Comparison of ENCODE assay signal across 19 cellular contexts in the genomic region with DNA sequence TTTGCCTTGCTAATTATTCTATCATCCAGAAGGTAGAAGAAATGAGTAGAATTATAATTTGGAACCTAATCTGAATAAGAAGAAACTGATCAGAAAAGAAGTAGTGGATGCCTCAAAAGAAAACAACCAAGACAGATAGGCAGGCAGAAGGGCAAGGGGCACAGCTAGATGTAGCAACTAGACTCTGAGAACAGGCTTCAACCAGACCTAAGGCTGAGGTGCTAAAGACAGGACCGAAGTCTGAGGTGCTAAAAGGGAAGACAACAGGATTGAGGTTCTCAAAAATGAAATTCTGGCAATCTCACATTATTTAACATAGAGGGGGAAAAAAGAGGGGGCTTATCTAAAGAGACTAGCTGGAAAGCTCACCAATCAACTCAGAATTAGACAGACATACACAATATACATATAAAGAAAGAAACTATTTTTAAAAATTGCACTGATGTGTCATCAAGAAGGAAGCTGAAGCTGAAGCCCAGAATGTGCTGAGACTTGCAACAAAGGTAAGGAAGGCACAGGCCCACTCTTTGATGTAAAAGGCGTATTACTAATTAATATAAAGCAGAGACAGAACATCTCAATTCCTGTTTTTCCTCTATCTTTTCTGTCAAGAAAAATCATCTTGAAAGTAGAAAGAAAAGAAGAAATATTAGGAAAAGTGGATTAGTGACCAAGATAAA. TPM values are rescaled to one million over a fixed set of nuclear protein-coding genes. Genes with fewer than 3 reads are reported as not detected.
DNase-seq lines count a peak whose midpoint lies in the region; ATAC-seq and TF ChIP-seq lines count a peak whose summit lies in the region.
"Had no signal": no experiment of that assay in that cellular context is flagged by ENCODE, and none has a peak within 500 bp of the region (broad histone marks: within the 10 kb centered on the region; RNA-seq: fewer than 3 reads in every experiment).

No MANE protein-coding gene starts in this region.

- H2AFZ ChIP-seq in hepatocyte = no peak overlapping the region

- H4K20me1 ChIP-seq in hepatocyte (ENCODE audit: insufficient read depth, poor library complexity, severe bottlenecking) = no peaks in the 10 kb centered on the region

- CTCF ChIA-PET in activated CD8-positive, alpha-beta T cell treated with anti-CD3 and anti-CD28 coated beads, Interleukin-2, amount 10 ng/mL, durations not matched to agents 7 days and 5 days (lab: Charles Lee) = no interaction called here

- WGBS in hepatocyte (ENCODE audit: low lambda C conversion rate, missing lambda C conversion rate) = 95% methylated on average over 2 of the region's 2 CpGs

- H3K36me3 ChIP-seq in hepatocyte (replicated peaks; ENCODE audit: insufficient read depth, low read depth) = no peaks in the 10 kb centered on the region
- H3K36me3 ChIP-seq in vagina = no peaks in the 10 kb centered on the region
- H3K36me3 ChIP-seq: ovary had no signal

- H3K79me2 ChIP-seq in hepatocyte = peaks cover 20% of the 10 kb centered on the region

- H3K4me2 ChIP-seq in hepatocyte = no peak overlapping the region

- TF ChIP-seq CTCF in brain (conservative IDR thresholded peaks at IDR 0.05) (no peak), hepatocyte (IDR thresholded peaks at IDR 0.05; ENCODE audit: poor library complexity) (no peak), vagina (IDR thresholded peaks at IDR 0.05) (no peak)

- H3K9me3 ChIP-seq in hepatocyte (ENCODE audit: low read depth) (no peaks in the 10 kb centered on the region), vagina (no peaks in the 10 kb centered on the region)
- H3K9me3 ChIP-seq: ovary, tibial artery had no signal

- peaks cover 16% of the 10 kb centered on the region for H3K4me1 Mint-ChIP-seq in activated naive CD4-positive, alpha-beta T cell treated with anti-CD3 and anti-CD28 coated beads, Interleukin-2, amount 50 U/mL, for 24 hours
- H3K4me1 Mint-ChIP-seq in brain = peaks cover 28% of the 10 kb centered on the region
- peaks cover 13% of the 10 kb centered on the region for H3K4me1 Mint-ChIP-seq in stimulated activated memory B cell treated with anti-CD40 and anti-IgM and Interleukin-4, amounts not matched to agents 10 μg/mL and 1 μg/mL and 100 μg/mL, for 72 hours
- no peaks in the 10 kb centered on the region for H3K4me1 Mint-ChIP-seq in activated CD8-positive, alpha-beta T cell treated with anti-CD3 and anti-CD28 coated beads, Interleukin-2, amount 10 ng/mL, durations not matched to agents 7 days and 5 days (ENCODE audit: low read depth)

- no peak for TF ChIP-seq POLR2A in vagina (IDR thresholded peaks at IDR 0.05)

- POLR2A ChIA-PET in activated CD8-positive, alpha-beta T cell treated with anti-CD3 and anti-CD28 coated beads, Interleukin-2, amount 10 ng/mL, durations not matched to agents 7 days and 5 days (lab: Charles Lee) = interaction anchor here (0.9 kb wide), 1 partner anchor 71 kb away, joined by 4 read pairs; no protein-coding TSS in a partner anchor

- no peak overlapping the region for H3K4me3 Mint-ChIP-seq in activated naive CD4-positive, alpha-beta T cell treated with anti-CD3 and anti-CD28 coated beads, Interleukin-2, amount 50 U/mL, for 24 hours
- H3K4me3 Mint-ChIP-seq in brain = no peak overlapping the region
- H3K4me3 Mint-ChIP-seq in stimulated activated memory B cell treated with anti-CD40 and anti-IgM and Interleukin-4, amounts not matched to agents 10 μg/mL and 1 μg/mL and 100 μg/mL, for 72 hours = no peak overlapping the region
- H3K4me3 Mint-ChIP-seq in activated CD8-positive, alpha-beta T cell treated with anti-CD3 and anti-CD28 coated beads, Interleukin-2, amount 10 ng/mL, durations not matched to agents 7 days and 5 days = no peak overlapping the region

- no peaks in the 10 kb centered on the region for H3K27me3 ChIP-seq in hepatocyte
- H3K27me3 ChIP-seq in vagina = no peaks in the 10 kb centered on the region
- H3K27me3 ChIP-seq: ovary, tibial artery had no signal

- peak overlapping the region; percentile 63 for H3K27ac Mint-ChIP-seq in activated naive CD4-positive, alpha-beta T cell treated with anti-CD3 and anti-CD28 coated beads, Interleukin-2, amount 50 U/mL, for 24 hours
- peak overlapping the region in 1 of 2 donors; percentile 70 for H3K27ac Mint-ChIP-seq in activated naive CD4-positive, alpha-beta T cell treated with anti-CD3 and anti-CD28 coated beads, Interleukin-2, amount 50 U/mL, for 72 hours
- peak overlapping the region in 3 of 5 experiments; percentile 38 to 79 (median 62) for H3K27ac Mint-ChIP-seq in brain
- H3K27ac Mint-ChIP-seq in stimulated activated memory B cell treated with anti-CD40 and anti-IgM and Interleukin-4, amounts not matched to agents 10 μg/mL and 1 μg/mL and 100 μg/mL, for 72 hours = peak overlapping the region; percentile 61
- H3K27ac Mint-ChIP-seq in activated CD8-positive, alpha-beta T cell treated with anti-CD3 and anti-CD28 coated beads, Interleukin-2, amount 10 ng/mL, durations not matched to agents 7 days and 5 days = no peak overlapping the region

- no peaks in the 10 kb centered on the region for H3K9me3 Mint-ChIP-seq in activated naive CD4-positive, alpha-beta T cell treated with anti-CD3 and anti-CD28 coated beads, Interleukin-2, amount 50 U/mL, for 24 hours
- H3K9me3 Mint-ChIP-seq in activated naive CD4-positive, alpha-beta T cell treated with anti-CD3 and anti-CD28 coated beads, Interleukin-2, amount 50 U/mL, for 72 hours = no peaks in the 10 kb centered on the region
- H3K9me3 Mint-ChIP-seq in brain = no peaks in the 10 kb centered on the region
- H3K9me3 Mint-ChIP-seq in stimulated activated memory B cell treated with anti-CD40 and anti-IgM and Interleukin-4, amounts not matched to agents 10 μg/mL and 1 μg/mL and 100 μg/mL, for 72 hours = no peaks in the 10 kb centered on the region
- no peaks in the 10 kb centered on the region for H3K9me3 Mint-ChIP-seq in activated CD8-positive, alpha-beta T cell treated with anti-CD3 and anti-CD28 coated beads, Interleukin-2, amount 10 ng/mL, durations not matched to agents 7 days and 5 days (ENCODE audit: insufficient read depth)

- H3K4me1 ChIP-seq in hepatocyte (ENCODE audit: insufficient read depth) = no peaks in the 10 kb centered on the region
- H3K4me1 ChIP-seq in vagina = no peaks in the 10 kb centered on the region

- H3K27ac ChIP-seq in hepatocyte (peak overlapping the region; percentile 29), vagina (no peak overlapping the region)
- H3K27ac ChIP-seq: C4-2B, ovary, tibial artery had no signal

- H3K9me2 ChIP-seq in hepatocyte (replicated peaks; ENCODE audit: insufficient read depth) = no peaks in the 10 kb centered on the region

- H3K27me3 Mint-ChIP-seq in activated naive CD4-positive, alpha-beta T cell treated with anti-CD3 and anti-CD28 coated beads, Interleukin-2, amount 50 U/mL, for 24 hours = no peaks in the 10 kb centered on the region
- no peaks in the 10 kb centered on the region for H3K27me3 Mint-ChIP-seq in brain
- no peaks in the 10 kb centered on the region for H3K27me3 Mint-ChIP-seq in stimulated activated memory B cell treated with anti-CD40 and anti-IgM and Interleukin-4, amounts not matched to agents 10 μg/mL and 1 μg/mL and 100 μg/mL, for 72 hours
- H3K27me3 Mint-ChIP-seq in activated CD8-positive, alpha-beta T cell treated with anti-CD3 and anti-CD28 coated beads, Interleukin-2, amount 10 ng/mL, durations not matched to agents 7 days and 5 days (ENCODE audit: low read depth) = no peaks in the 10 kb centered on the region

- intact Hi-C loops in vagina (cut with DNase I) = no loop called here

- H3K4me3 ChIP-seq in hepatocyte (no peak overlapping the region), vagina (no peak overlapping the region)
- H3K4me3 ChIP-seq: ovary, skin epidermis, tibial artery had no signal

- no peak for ATAC-seq in activated naive CD4-positive, alpha-beta T cell treated with anti-CD3 and anti-CD28 coated beads, Interleukin-2, amount 50 U/mL, for 72 hours
- no peak for ATAC-seq in stimulated activated memory B cell treated with anti-CD40 and anti-IgM and Interleukin-4, amounts not matched to agents 10 μg/mL and 1 μg/mL and 100 μg/mL, for 72 hours
- no peak for ATAC-seq in activated CD8-positive, alpha-beta T cell treated with anti-CD3 and anti-CD28 coated beads, Interleukin-2, amount 10 ng/mL, durations not matched to agents 7 days and 5 days
- ATAC-seq: Panc1 had no signal

- DNase-seq in activated naive CD4-positive, alpha-beta T cell treated with anti-CD3 and anti-CD28 coated beads, Interleukin-2, amount 50 U/mL, for 72 hours (ENCODE audit: low spot score in 2 of 2) = no peak
- DNase-seq in hepatocyte (ENCODE audit: low spot score) (no peak), vagina (ENCODE audit: extremely low spot score in 2 of 2) (no peak), NCI-H128 (lab: John Stamatoyannopoulos, UW; ENCODE audit: unreplicated experiment) (no peak)
- DNase-seq in activated CD8-positive, alpha-beta T cell treated with anti-CD3 and anti-CD28 coated beads, Interleukin-2, amount 10 ng/mL, durations not matched to agents 7 days and 5 days = no peak
- DNase-seq: activated CD8-positive, alpha-beta memory T cell treated with anti-CD3 and anti-CD28 coated beads for 24 hours; aorta; DMS79; NCI-H1092 treated with DMSO at 0.1 percent for 48 hours; NCI-H2171 treated with DMSO at 0.1 percent for 48 hours; ovary; SW 1271; tibial artery had no signal

- H3K36me3 Mint-ChIP-seq in activated naive CD4-positive, alpha-beta T cell treated with anti-CD3 and anti-CD28 coated beads, Interleukin-2, amount 50 U/mL, for 24 hours = peaks cover 7% of the 10 kb centered on the region
- peaks cover 0 to 11% of the 10 kb centered on the region in 2 donors for H3K36me3 Mint-ChIP-seq in activated naive CD4-positive, alpha-beta T cell treated with anti-CD3 and anti-CD28 coated beads, Interleukin-2, amount 50 U/mL, for 72 hours
- H3K36me3 Mint-ChIP-seq in brain = peaks cover 18% of the 10 kb centered on the region
- peaks cover 38% of the 10 kb centered on the region for H3K36me3 Mint-ChIP-seq in stimulated activated memory B cell treated with anti-CD40 and anti-IgM and Interleukin-4, amounts not matched to agents 10 μg/mL and 1 μg/mL and 100 μg/mL, for 72 hours
- H3K36me3 Mint-ChIP-seq in activated CD8-positive, alpha-beta T cell treated with anti-CD3 and anti-CD28 coated beads, Interleukin-2, amount 10 ng/mL, durations not matched to agents 7 days and 5 days (ENCODE audit: low read depth) = peaks cover 25% of the 10 kb centered on the region

RNA-seq across cellular contexts. Expression of gene CSRNP2, which starts 43.8 kb away (rescaled TPM):
- total RNA-seq in activated naive CD4-positive, alpha-beta T cell treated with anti-CD3 and anti-CD28 coated beads, Interleukin-2, amount 50 U/mL, for 72 hours = 10 to 100 TPM; 12.0 to 15.0 TPM
- polyA plus RNA-seq in brain (ENCODE audit: insufficient read depth, low read depth, low replicate concordance) = 25.4 TPM
- 30.5 and 31.3 TPM in 2 replicates for total RNA-seq in hepatocyte
- 23.2 and 25.8 TPM in 2 replicates for polyA plus RNA-seq in hepatocyte
- 19.9 TPM for total RNA-seq in vagina
- 10 to 100 TPM; 13.4 to 13.7 TPM for total RNA-seq in activated CD8-positive, alpha-beta T cell treated with anti-CD3 and anti-CD28 coated beads, Interleukin-2, amount 10 ng/mL, durations not matched to agents 7 days and 5 days

RNA-seq across cellular contexts. Expression of gene TFCP2, which starts 45.7 kb away (rescaled TPM):
- total RNA-seq in activated naive CD4-positive, alpha-beta T cell treated with anti-CD3 and anti-CD28 coated beads, Interleukin-2, amount 50 U/mL, for 72 hours = 10 to 100 TPM; 29.7 to 32.3 TPM
- polyA plus RNA-seq in brain (ENCODE audit: insufficient read depth, low read depth, low replicate concordance) (20.3 TPM), hepatocyte (6.9 and 8.6 TPM in 2 replicates)
- total RNA-seq in hepatocyte (10.4 and 11.6 TPM in 2 replicates), vagina (15.5 TPM)
- 10 to 100 TPM; 34.5 to 38.8 TPM for total RNA-seq in activated CD8-positive, alpha-beta T cell treated with anti-CD3 and anti-CD28 coated beads, Interleukin-2, amount 10 ng/mL, durations not matched to agents 7 days and 5 days
